In genomic region chr15:50813089-50813488, GRCh38 we compare ENCODE assay signal across 22 cellular contexts. TPM values are rescaled to one million over a fixed set of nuclear protein-coding genes. Genes with fewer than 3 reads are reported as not detected.
A peak's percentile ranks its signal among the peaks of the same experiment; 100 is the strongest.
DNase-seq lines count a peak whose midpoint lies in the region; ATAC-seq, FAIRE-seq and TF ChIP-seq lines count a peak whose summit lies in the region.
"Had no signal": no experiment of that assay in that cellular context is flagged by ENCODE, and none has a peak within 500 bp of the region (broad histone marks: within the 10 kb centered on the region; RNA-seq: fewer than 3 reads in every experiment).

No MANE protein-coding gene starts in this region.

- POLR2A ChIA-PET in K562 (lab: Yijun Ruan, JAX) = no interaction called here

- peaks cover 9% of the 10 kb centered on the region for H3K4me1 Mint-ChIP-seq in neural progenitor cell
- H3K4me1 Mint-ChIP-seq: B cell; CD14-positive monocyte; CD8-positive, alpha-beta memory T cell had no signal

- H3K27ac ChIP-seq in BLaER1 (no peak overlapping the region), K562 (ENCODE audit: extremely low read depth, low read depth, low read length) (no peak overlapping the region), neural progenitor cell (no peak overlapping the region)
- H3K27ac ChIP-seq: BLaER1 treated with 17β-estradiol and CSF1 and Interleukin-3, amounts not matched to agents 10 nM and 100 nM had no signal

- no peak for FAIRE-seq in K562 (lab: Jason Lieb, UNC)
- FAIRE-seq: D721Med, GM12878, GM19239 had no signal

- no peak overlapping the region for H3K4me3 Mint-ChIP-seq in neural progenitor cell
- H3K4me3 Mint-ChIP-seq: B cell; CD14-positive monocyte; CD4-positive, alpha-beta T cell; CD8-positive, alpha-beta memory T cell; H9 had no signal

- no TSS peak for BruUV-seq in K562 (replicated peaks; lab: Mats Ljungman, UMichigan)

- no peak for TF ChIP-seq EP300 in K562 (IDR thresholded peaks at IDR 0.05; ENCODE audit: low read length)

- ATAC-seq in K562 = no peak
- ATAC-seq: GM12878, HCT116 had no signal

- intact Hi-C loops in K562 (cut with micrococcal nuclease) = no loop called here

- peak overlapping the region; percentile 22; the same call in 1 of the 2 replicates for H3K4me2 ChIP-seq in BLaER1
- no peak overlapping the region for H3K4me2 ChIP-seq in K562 (ENCODE audit: insufficient read depth, low read length)
- no peak overlapping the region for H3K4me2 ChIP-seq in neural progenitor cell

- no peaks in the 10 kb centered on the region for H3K9me1 ChIP-seq in K562 (ENCODE audit: control insufficient read depth, insufficient read depth, low read length)

- peaks cover 7% of the 10 kb centered on the region; the same call in 1 of the 2 replicates for H3K9me3 ChIP-seq in BLaER1
- no peaks in the 10 kb centered on the region for H3K9me3 ChIP-seq in K562 (replicated peaks; ENCODE audit: control insufficient read depth, insufficient read depth, low read depth, low read length)
- H3K9me3 ChIP-seq in neural progenitor cell (ENCODE audit: low read depth) = no peaks in the 10 kb centered on the region

- H3K4me1 ChIP-seq in BLaER1 (0 out of 2 replicates have a peak, but pooled peaks cover 5% of the 10 kb centered on the region), K562 (replicated peaks in 1 of 2; ENCODE audit: control insufficient read depth in 2 of 2, insufficient read depth in 2 of 2, low read length in 2 of 2) (no peaks in the 10 kb centered on the region; a peak in 1 of 5 replicates), neural progenitor cell (no peaks in the 10 kb centered on the region)
- H3K4me1 ChIP-seq: BLaER1 treated with 17β-estradiol and CSF1 and Interleukin-3, amounts not matched to agents 10 nM and 100 nM had no signal

- H3K36me3 Mint-ChIP-seq in neural progenitor cell = no peaks in the 10 kb centered on the region
- H3K36me3 Mint-ChIP-seq: CD14-positive monocyte; CD8-positive, alpha-beta memory T cell had no signal

- H3K27ac Mint-ChIP-seq in neural progenitor cell = peak overlapping the region; percentile 53
- H3K27ac Mint-ChIP-seq: B cell; CD14-positive monocyte; CD4-positive, alpha-beta T cell; CD8-positive, alpha-beta memory T cell; H9 had no signal

- TF ChIP-seq CTCF in K562 (IDR thresholded peaks at IDR 0.05 in 2 of 3, conservative IDR thresholded peaks at IDR 0.05 in 1 of 3; ENCODE audit: insufficient read depth in 2 of 3, low read depth in 1 of 3, low read length in 3 of 3) (no peak), neural progenitor cell (IDR thresholded peaks at IDR 0.05) (no peak)

- H3K27me3 Mint-ChIP-seq in neural progenitor cell (ENCODE audit: insufficient read depth, low read depth) = peaks cover 2% of the 10 kb centered on the region

- H3F3A ChIP-seq in neural progenitor cell (ENCODE audit: low read depth) = no peaks in the 10 kb centered on the region

- no peaks in the 10 kb centered on the region for H3K36me3 ChIP-seq in BLaER1
- H3K36me3 ChIP-seq in K562 (ENCODE audit: control insufficient read depth, insufficient read depth, low read length) = no peaks in the 10 kb centered on the region
- H3K36me3 ChIP-seq in neural progenitor cell = no peaks in the 10 kb centered on the region
- H3K36me3 ChIP-seq: BLaER1 treated with 17β-estradiol and CSF1 and Interleukin-3, amounts not matched to agents 10 nM and 100 nM had no signal

- TF ChIP-seq RAD21 in K562 (CRISPR knock-in tag; conservative IDR thresholded peaks at IDR 0.05 in 1 of 2, IDR thresholded peaks at IDR 0.05 in 1 of 2) = no peak

- in situ Hi-C loops in K562 (cut with MboI) = no loop called here

- H3K27me3 ChIP-seq in BLaER1 (no peaks in the 10 kb centered on the region), K562 (ENCODE audit: control insufficient read depth in 2 of 2, insufficient read depth in 2 of 2, low read length in 2 of 2) (peaks cover 0 to 10% of the 10 kb centered on the region in 2 experiments; a peak in 4 of 5 replicates), neural progenitor cell (no peaks in the 10 kb centered on the region)
- H3K27me3 ChIP-seq: BLaER1 treated with 17β-estradiol and CSF1 and Interleukin-3, amounts not matched to agents 10 nM and 100 nM had no signal

- 57% methylated on average over 10 of the region's 10 CpGs for WGBS in K562 (ENCODE audit: insufficient coverage, low coverage, missing lambda C conversion rate)

- H3K9ac ChIP-seq in BLaER1 (no peak overlapping the region), K562 (ENCODE audit: insufficient read depth in 1 of 2, low read depth in 2 of 2, low read length in 2 of 2) (no peak overlapping the region), neural progenitor cell (no peak overlapping the region)
- H3K9ac ChIP-seq: BLaER1 treated with 17β-estradiol and CSF1 and Interleukin-3, amounts not matched to agents 10 nM and 100 nM had no signal

- H4K20me1 ChIP-seq in BLaER1 = no peaks in the 10 kb centered on the region
- no peaks in the 10 kb centered on the region for H4K20me1 ChIP-seq in K562 (replicated peaks; ENCODE audit: control insufficient read depth, insufficient read depth, low read length)
- H4K20me1 ChIP-seq in neural progenitor cell (ENCODE audit: low read depth) = no peaks in the 10 kb centered on the region
- H4K20me1 ChIP-seq: BLaER1 treated with 17β-estradiol and CSF1 and Interleukin-3, amounts not matched to agents 10 nM and 100 nM had no signal

- no peak for TF ChIP-seq POLR2A in K562 (conservative IDR thresholded peaks at IDR 0.05)

- CTCF ChIA-PET in K562 (lab: Yijun Ruan, JAX; ENCODE audit: low intra/inter-chr PET ratio) = no interaction called here

- H3K79me2 ChIP-seq in K562 (ENCODE audit: control insufficient read depth, insufficient read depth, low read length) (no peaks in the 10 kb centered on the region), neural progenitor cell (ENCODE audit: low read depth) (no peaks in the 10 kb centered on the region)

- H2AFZ ChIP-seq in K562 (ENCODE audit: low read depth, low read length) (peak overlapping the region; percentile 44; the same call in 1 of the 2 replicates), neural progenitor cell (replicated peaks) (no peak overlapping the region)

- DNase-seq in K562 (ENCODE audit: extremely low read depth in 1 of 4, low spot score in 3 of 4) = no peak
- no peak for DNase-seq in neural progenitor cell (ENCODE audit: low spot score)
- DNase-seq in activated CD4-positive, alpha-beta T cell treated with anti-CD3 and anti-CD28 coated beads for 1 hour = no peak
- DNase-seq in hepatic stellate cell (ENCODE audit: low spot score) = no peak
- DNase-seq in NCI-H526 treated with DMSO at 0.1 percent for 48 hours (lab: John Stamatoyannopoulos, UW) = no peak
- no peak for DNase-seq in 8988T
- DNase-seq: CD4-positive, alpha-beta T cell; CD8-positive, alpha-beta memory T cell; DMS 273 treated with DMSO at 0.1 percent for 48 hours; DMS79; EL; GDM1; GOT3; H9 had no signal

- H3K9me3 Mint-ChIP-seq in neural progenitor cell = no peaks in the 10 kb centered on the region
- H3K9me3 Mint-ChIP-seq: CD4-positive, alpha-beta T cell; CD8-positive, alpha-beta memory T cell; H9 had no signal

- H3K4me3 ChIP-seq in BLaER1 (no peak overlapping the region), K562 (no peak overlapping the region), neural progenitor cell (no peak overlapping the region)
- H3K4me3 ChIP-seq: BLaER1 treated with 17β-estradiol and CSF1 and Interleukin-3, amounts not matched to agents 10 nM and 100 nM; GM12878 had no signal

TF ChIP-seq in K562, 482 proteins besides CTCF, POLR2A, EP300 and RAD21:
- no peak for TF ChIP-seq ZNF75A (CRISPR knock-in tag; IDR thresholded peaks at IDR 0.05)
- no peak for TF ChIP-seq GTF2A2 (tag; IDR thresholded peaks at IDR 0.05)
- no peak for TF ChIP-seq RAD51 (IDR thresholded peaks at IDR 0.05; ENCODE audit: borderline replicate concordance, low read depth)
- TF ChIP-seq NRF1 (conservative IDR thresholded peaks at IDR 0.05 in 1 of 2, IDR thresholded peaks at IDR 0.05 in 1 of 2) = peak; percentile 65 to 68

RNA-seq across cellular contexts. Expression of gene SPPL2A, which starts 47.6 kb away (rescaled TPM):
- 80.4 and 149 TPM in 2 replicates for total RNA-seq in K562 (2011; cell fraction: chromatin; rRNA removed; ENCODE audit: low replicate concordance)
- total RNA-seq in K562 (2011; cell fraction: nucleolus; rRNA removed) = 38.4 and 42.5 TPM in 2 replicates
- 78.7 and 84.5 TPM in 2 replicates for total RNA-seq in K562 (2011; cell fraction: nucleoplasm; rRNA removed)
- total RNA-seq in K562 (2014; rRNA removed) = 29.1 and 32.2 TPM in 2 replicates
- 66.1 and 71.1 TPM in 2 replicates for total RNA-seq in K562 (2014; rRNA removed; fragmentation: Illumina TruSeq; extraction: Trizol)
- 35.7 and 41.8 TPM in 2 replicates for total RNA-seq in K562 (2015; rRNA removed; fragmentation: Illumina TruSeq; extraction: Trizol)
- 52.0 and 54.5 TPM in 2 replicates for total RNA-seq in K562 (2021)
- polyA plus RNA-seq in K562 (2011; rRNA removed) = 39.8 and 58.1 TPM in 2 replicates
- polyA plus RNA-seq in K562 (2011; cell fraction: cytosol; rRNA removed) = 16.9 and 27.0 TPM in 2 replicates
- 75.8 and 76.8 TPM in 2 replicates for polyA plus RNA-seq in K562 (2011; cell fraction: nucleus; rRNA removed)
- polyA plus RNA-seq in K562 (2012) = 30.7 and 45.2 TPM in 2 replicates
- 38.0 and 42.8 TPM in 2 replicates for polyA plus RNA-seq in K562 (2014; fragmentation: Illumina TruSeq; extraction: Trizol)
- polyA plus RNA-seq in K562 (2014; fragmentation: Nextera tagmentation; extraction: Ambion mirVana) = 10 to 100 TPM in 1 of 2 experiments, 1 to 10 TPM in 1; 9.8 to 14.7 TPM
- polyA plus RNA-seq in K562 (2014; rRNA removed) = 40.0 and 47.3 TPM in 2 replicates
- polyA minus RNA-seq in K562 (2011; rRNA and poly(A)+ RNA removed) = 47.6 and 51.1 TPM in 2 replicates
- 11.4 and 25.4 TPM in 2 replicates for polyA minus RNA-seq in K562 (2011; cell fraction: cytosol; rRNA and poly(A)+ RNA removed)
- 13.3 and 20.2 TPM in 2 replicates for polyA minus RNA-seq in K562 (2011; cell fraction: nucleus; rRNA and poly(A)+ RNA removed)
- total RNA-seq in neural progenitor cell (ENCODE audit: low replicate concordance) = 27.3 and 29.5 TPM in 2 replicates
